ENCODE assay signal across 25 cellular contexts in the genomic region with DNA sequence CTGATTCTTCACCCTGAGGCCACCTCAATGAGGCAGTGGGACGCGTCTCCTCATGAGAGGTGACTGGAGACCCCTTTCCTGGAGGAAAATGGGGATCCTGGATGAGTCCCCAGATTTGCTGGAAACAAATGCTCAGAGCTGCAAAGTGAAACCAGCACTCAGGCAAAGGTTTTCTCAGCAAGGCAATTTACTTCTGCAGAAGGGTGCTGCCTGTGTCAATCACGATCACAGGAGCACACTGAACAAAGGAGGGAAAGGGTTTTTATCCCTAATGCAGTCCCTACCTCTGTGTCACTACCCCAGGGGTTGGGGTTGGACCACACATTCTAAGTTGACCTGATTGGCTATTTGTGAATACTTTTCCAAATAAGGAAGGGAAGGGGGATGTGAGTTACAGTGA.
"Had no signal": no experiment of that assay in that cellular context is flagged by ENCODE, and none has a peak within 500 bp of the region (broad histone marks: within the 10 kb centered on the region; RNA-seq: fewer than 3 reads in every experiment).

No MANE protein-coding gene starts in this region.

- H3K27ac ChIP-seq: esophagus muscularis mucosa, foreskin keratinocyte, heart left ventricle, thoracic aorta, uterus, VCaP had no signal

- H3K9me3 ChIP-seq: uterus had no signal

- H3K4me1 ChIP-seq: esophagus muscularis mucosa, foreskin keratinocyte, uterus had no signal

- DNase-seq: activated CD4-positive, alpha-beta T cell treated with anti-CD3 and anti-CD28 coated beads for 48 hours; activated CD4-positive, alpha-beta T cell treated with anti-CD3 and anti-CD28 coated beads, Interleukin-2, amount 50 U/mL, for 48 hours; activated CD8-positive, alpha-beta memory T cell treated with anti-CD3 and anti-CD28 coated beads for 24 hours; activated effector memory CD4-positive, alpha-beta T cell treated with anti-CD3 and anti-CD28 coated beads, Interleukin-2, amount 50 U/mL, for 16 hours; activated naive CD4-positive, alpha-beta T cell treated with anti-CD3 and anti-CD28 coated beads for 36 hours; activated naive CD8-positive, alpha-beta T cell treated with anti-CD3 and anti-CD28 coated beads for 36 hours; amygdala; caudate nucleus; cortex of kidney; foreskin keratinocyte; heart left ventricle; hypothalamus; naive thymus-derived CD8-positive, alpha-beta T cell; posterior cingulate gyrus; right cardiac atrium; stimulated activated CD4-positive, alpha-beta T cell treated with anti-CD3 and anti-CD28 coated beads, Interleukin-2, amount 100 ng/mL, for 48 hours; stimulated activated naive CD8-positive, alpha-beta T cell treated with anti-CD3 and anti-CD28 coated beads, Interleukin-15, Interleukin-2, amounts not matched to agents 100 U/mL and 50 U/mL, for 24 hours; T-helper 1 cell; trophoblast cell; uterus had no signal

- H3K4me3 Mint-ChIP-seq: activated naive CD4-positive, alpha-beta T cell treated with anti-CD3 and anti-CD28 coated beads for 36 hours; activated naive CD8-positive, alpha-beta T cell treated with anti-CD3 and anti-CD28 coated beads for 36 hours; activated T-helper 1 cell treated with anti-CD3 and anti-CD28 coated beads, Interleukin-12 subunit alpha, Interleukin-12 subunit beta, Interleukin-2, Interleukin-4 antibody, amounts not matched to agents 30 ng/mL and 10 ng/mL and 1 ng/mL, durations not matched to agents 14 hours and 24 hours and 36 hours had no signal

- FAIRE-seq: TTC549 had no signal

- H3K27ac Mint-ChIP-seq: activated naive CD4-positive, alpha-beta T cell treated with anti-CD3 and anti-CD28 coated beads for 36 hours; activated naive CD8-positive, alpha-beta T cell treated with anti-CD3 and anti-CD28 coated beads for 36 hours; activated T-helper 1 cell treated with anti-CD3 and anti-CD28 coated beads, Interleukin-12 subunit alpha, Interleukin-12 subunit beta, Interleukin-2, Interleukin-4 antibody, amounts not matched to agents 30 ng/mL and 10 ng/mL and 1 ng/mL, durations not matched to agents 14 hours and 24 hours and 36 hours; naive thymus-derived CD8-positive, alpha-beta T cell had no signal

- ATAC-seq: foreskin keratinocyte; heart left ventricle; naive thymus-derived CD8-positive, alpha-beta T cell; right cardiac atrium; stimulated activated naive CD8-positive, alpha-beta T cell treated with anti-CD3 and anti-CD28 coated beads, Interleukin-15, Interleukin-2, amounts not matched to agents 100 U/mL and 50 U/mL, for 24 hours had no signal

- H3K36me3 ChIP-seq: esophagus muscularis mucosa, heart left ventricle, thoracic aorta, uterus had no signal

- H3K4me1 Mint-ChIP-seq: naive thymus-derived CD8-positive, alpha-beta T cell had no signal

- H3K27me3 ChIP-seq: esophagus muscularis mucosa, foreskin keratinocyte, heart left ventricle, uterus had no signal

- H3K4me3 ChIP-seq: esophagus muscularis mucosa, heart left ventricle, thoracic aorta, uterus had no signal
